ENCODE assay signal across 25 cellular contexts in the genomic region with DNA sequence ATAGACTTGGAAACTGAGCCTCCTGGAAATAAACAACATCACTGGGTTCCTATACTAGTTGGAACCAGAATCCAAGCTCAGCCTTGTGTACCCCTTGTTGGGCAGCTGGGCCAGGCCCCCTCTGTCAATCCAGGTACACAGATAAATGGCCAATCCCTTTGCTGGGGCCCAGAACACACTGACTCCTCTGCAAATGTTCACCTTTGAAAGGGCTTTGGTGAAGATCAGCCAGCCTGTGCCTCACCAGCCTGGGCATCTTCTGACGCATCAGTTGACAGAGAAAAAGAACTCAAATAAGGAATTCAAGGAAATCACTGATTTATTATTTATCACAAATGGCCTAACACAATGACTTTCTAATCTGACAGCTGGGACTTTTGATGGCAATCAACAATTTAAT.
A peak's percentile ranks its signal among the peaks of the same experiment; 100 is the strongest.
DNase-seq lines count a peak whose midpoint lies in the region; ATAC-seq lines count a peak whose summit lies in the region.
"Had no signal": no experiment of that assay in that cellular context is flagged by ENCODE, and none has a peak within 500 bp of the region (broad histone marks: within the 10 kb centered on the region; RNA-seq: fewer than 3 reads in every experiment).

No MANE protein-coding gene starts in this region.

- intact Hi-C loops in CD4-positive, alpha-beta memory T cell (cut with micrococcal nuclease): loop anchor here (1.0 kb wide), 1 partner anchor 8 kb away; no protein-coding TSS in a partner anchor

- H3K4me1 Mint-ChIP-seq in CD4-positive, alpha-beta memory T cell: peaks cover 80 to 98% (median 89%) of the 10 kb centered on the region in 4 donors
- peaks cover 85% of the 10 kb centered on the region for H3K4me1 Mint-ChIP-seq in activated CD4-positive, alpha-beta memory T cell treated with anti-CD3 and anti-CD28 coated beads, Interleukin-2, amount 10 ng/mL, durations not matched to agents 7 days and 5 days
- H3K4me1 Mint-ChIP-seq in central memory CD8-positive, alpha-beta T cell: peaks cover 61% of the 10 kb centered on the region
- H3K4me1 Mint-ChIP-seq in immature natural killer cell: peaks cover 31 to 39% of the 10 kb centered on the region in 2 donors
- H3K4me1 Mint-ChIP-seq: B cell, memory B cell had no signal

- H3K27me3 ChIP-seq in CD4-positive, alpha-beta memory T cell (ENCODE audit: insufficient read depth, low read length): no peaks in the 10 kb centered on the region
- H3K27me3 ChIP-seq: tibial nerve had no signal

- no peak overlapping the region for H3K4me3 ChIP-seq in CD4-positive, alpha-beta memory T cell (ENCODE audit: low read length in 2 of 2)
- H3K4me3 ChIP-seq: heart right ventricle, tibial nerve had no signal

- DNase-seq in activated CD4-positive, alpha-beta T cell treated with anti-CD3 and anti-CD28 coated beads for 48 hours: peak; percentile 53
- DNase-seq in activated CD4-positive, alpha-beta T cell treated with anti-CD3 and anti-CD28 coated beads for 1 hour: no peak
- DNase-seq in CD4-positive, alpha-beta memory T cell: no peak
- no peak for DNase-seq in activated CD4-positive, alpha-beta memory T cell treated with anti-CD3 and anti-CD28 coated beads, Interleukin-2, amount 10 ng/mL, durations not matched to agents 7 days and 5 days
- DNase-seq in central memory CD8-positive, alpha-beta T cell (ENCODE audit: low spot score in 2 of 2): no peak
- no peak for DNase-seq in immature natural killer cell
- DNase-seq in DMS53 treated with DMSO at 0.1 percent for 48 hours (lab: John Stamatoyannopoulos, UW; ENCODE audit: unreplicated experiment): no peak
- DNase-seq in NCI-H187 treated with DMSO at 0.1 percent for 48 hours (lab: John Stamatoyannopoulos, UW): no peak
- DNase-seq: activated gamma-delta T cell treated with Interleukin-2 at 50 U/mL for 16 hours; Calu3; EL; erythroblast; foreskin fibroblast; heart right ventricle; left colon; NCI-H2081 treated with DMSO at 0.1 percent for 48 hours; NCI-H510A; NK-92 treated with Interleukin-12 subunit alpha and Interleukin-12 subunit beta, amount 100 ng/mL, for 24 hours; small intestine; stimulated activated CD4-positive, alpha-beta T cell treated with anti-CD3 and anti-CD28 coated beads, Interleukin-4, amount 100 ng/mL, for 1 hour; stimulated activated naive CD4-positive, alpha-beta T cell treated with Interleukin-2 at 50 U/mL for 16 hours had no signal

- H3K27me3 Mint-ChIP-seq in CD4-positive, alpha-beta memory T cell: no peaks in the 10 kb centered on the region
- no peaks in the 10 kb centered on the region for H3K27me3 Mint-ChIP-seq in activated CD4-positive, alpha-beta memory T cell treated with anti-CD3 and anti-CD28 coated beads, Interleukin-2, amount 10 ng/mL, durations not matched to agents 7 days and 5 days
- H3K27me3 Mint-ChIP-seq in central memory CD8-positive, alpha-beta T cell: no peaks in the 10 kb centered on the region
- peaks cover 3 to 8% (median 6%) of the 10 kb centered on the region in 3 donors for H3K27me3 Mint-ChIP-seq in immature natural killer cell (ENCODE audit: low read depth in 3 of 3)
- H3K27me3 Mint-ChIP-seq: B cell, memory B cell had no signal

- H3K9me3 Mint-ChIP-seq in CD4-positive, alpha-beta memory T cell: no peaks in the 10 kb centered on the region
- peaks cover 3% of the 10 kb centered on the region for H3K9me3 Mint-ChIP-seq in activated CD4-positive, alpha-beta memory T cell treated with anti-CD3 and anti-CD28 coated beads, Interleukin-2, amount 10 ng/mL, durations not matched to agents 7 days and 5 days
- no peaks in the 10 kb centered on the region for H3K9me3 Mint-ChIP-seq in central memory CD8-positive, alpha-beta T cell
- peaks cover 0 to 5% (median 0%) of the 10 kb centered on the region in 6 donors for H3K9me3 Mint-ChIP-seq in immature natural killer cell

- H3K4me3 Mint-ChIP-seq in CD4-positive, alpha-beta memory T cell: peak overlapping the region in 6 of 8 donors; percentile 8 to 78 (median 60)
- H3K4me3 Mint-ChIP-seq in activated CD4-positive, alpha-beta memory T cell treated with anti-CD3 and anti-CD28 coated beads, Interleukin-2, amount 10 ng/mL, durations not matched to agents 7 days and 5 days: no peak overlapping the region
- H3K4me3 Mint-ChIP-seq in central memory CD8-positive, alpha-beta T cell: no peak overlapping the region
- H3K4me3 Mint-ChIP-seq in immature natural killer cell: no peak overlapping the region
- H3K4me3 Mint-ChIP-seq: B cell, memory B cell had no signal

- H3K27ac ChIP-seq in CD4-positive, alpha-beta memory T cell (ENCODE audit: low read depth, low read length): no peak overlapping the region
- H3K27ac ChIP-seq: tibial nerve had no signal

- H3K27ac Mint-ChIP-seq in CD4-positive, alpha-beta memory T cell: peak overlapping the region in 6 of 7 donors; percentile 71 to 98 (median 94)
- H3K27ac Mint-ChIP-seq in activated CD4-positive, alpha-beta memory T cell treated with anti-CD3 and anti-CD28 coated beads, Interleukin-2, amount 10 ng/mL, durations not matched to agents 7 days and 5 days: peak overlapping the region; percentile 83
- H3K27ac Mint-ChIP-seq in central memory CD8-positive, alpha-beta T cell (ENCODE audit: low read depth): peak overlapping the region; percentile 4
- no peak overlapping the region for H3K27ac Mint-ChIP-seq in immature natural killer cell
- H3K27ac Mint-ChIP-seq: B cell, memory B cell had no signal

- POLR2A ChIA-PET in CD4-positive, alpha-beta memory T cell (lab: Charles Lee; ENCODE audit: partially characterized antibody): interaction anchor here (0.8 to 19.1 kb wide), 12 partner anchors 9 to 1085 kb away, joined by 3 to 475 read pairs (median 6); a partner anchor contains a TSS
- POLR2A ChIA-PET in activated CD4-positive, alpha-beta memory T cell treated with anti-CD3 and anti-CD28 coated beads, Interleukin-2, amount 10 ng/mL, durations not matched to agents 7 days and 5 days (lab: Charles Lee): interaction anchor here (0.8 to 14.9 kb wide), 14 partner anchors 8 to 1089 kb away, joined by 3 to 244 read pairs (median 4); a partner anchor contains a TSS

- H3K36me3 Mint-ChIP-seq in CD4-positive, alpha-beta memory T cell: peaks cover 0 to 6% of the 10 kb centered on the region in 2 donors
- H3K36me3 Mint-ChIP-seq in activated CD4-positive, alpha-beta memory T cell treated with anti-CD3 and anti-CD28 coated beads, Interleukin-2, amount 10 ng/mL, durations not matched to agents 7 days and 5 days (ENCODE audit: low read depth): peaks cover 9% of the 10 kb centered on the region
- H3K36me3 Mint-ChIP-seq in central memory CD8-positive, alpha-beta T cell (ENCODE audit: insufficient read depth): peaks cover 4% of the 10 kb centered on the region
- peaks cover 0 to 4% (median 0%) of the 10 kb centered on the region in 3 donors for H3K36me3 Mint-ChIP-seq in immature natural killer cell
- H3K36me3 Mint-ChIP-seq: memory B cell had no signal

- no peaks in the 10 kb centered on the region for H3K9me3 ChIP-seq in CD4-positive, alpha-beta memory T cell (ENCODE audit: control insufficient read depth in 1 of 2, low read length in 2 of 2)
- H3K9me3 ChIP-seq: heart right ventricle had no signal

- no peaks in the 10 kb centered on the region for H3K36me3 ChIP-seq in CD4-positive, alpha-beta memory T cell (ENCODE audit: insufficient read depth, low read length)
- H3K36me3 ChIP-seq: heart right ventricle, tibial nerve had no signal

- ATAC-seq in central memory CD8-positive, alpha-beta T cell (replicated peaks; ENCODE audit: extremely low read depth, poor library complexity, severe bottlenecking): no peak
- ATAC-seq: heart right ventricle, left colon, Panc1 had no signal

- peaks cover 97% of the 10 kb centered on the region for H3K4me1 ChIP-seq in CD4-positive, alpha-beta memory T cell (ENCODE audit: insufficient read depth, low read length)
- H3K4me1 ChIP-seq: heart right ventricle, tibial nerve had no signal

- CTCF ChIA-PET in CD4-positive, alpha-beta memory T cell (lab: Charles Lee; ENCODE audit: partially characterized antibody): interaction anchor here (1.2 to 7.5 kb wide), 5 partner anchors 9 to 1085 kb away, joined by 3 to 87 read pairs (median 6); no protein-coding TSS in a partner anchor
- CTCF ChIA-PET in activated CD4-positive, alpha-beta memory T cell treated with anti-CD3 and anti-CD28 coated beads, Interleukin-2, amount 10 ng/mL, durations not matched to agents 7 days and 5 days (lab: Charles Lee): interaction anchor here (0.6 to 3.1 kb wide), 8 partner anchors 8 to 1085 kb away, joined by 3 to 13 read pairs (median 4); no protein-coding TSS in a partner anchor

Comparison
In these comparisons a context has a peak if more than half of its experiments do, and no peak if none do; other contexts are left out.
1. H3K27ac Mint-ChIP-seq: peak in CD4-positive, alpha-beta memory T cell (6 of 7), activated CD4-positive, alpha-beta memory T cell treated with anti-CD3 and anti-CD28 coated beads, Interleukin-2, amount 10 ng/mL, durations not matched to agents 7 days and 5 days (single experiment) and central memory CD8-positive, alpha-beta T cell (single experiment); none in immature natural killer cell (0 of 6).
2. H3K4me3 Mint-ChIP-seq: peak in CD4-positive, alpha-beta memory T cell (6 of 8); none in activated CD4-positive, alpha-beta memory T cell treated with anti-CD3 and anti-CD28 coated beads, Interleukin-2, amount 10 ng/mL, durations not matched to agents 7 days and 5 days (single experiment), central memory CD8-positive, alpha-beta T cell (single experiment) and immature natural killer cell (0 of 5).